Comparison of ENCODE assay signal across 9 cellular contexts in the genomic region with DNA sequence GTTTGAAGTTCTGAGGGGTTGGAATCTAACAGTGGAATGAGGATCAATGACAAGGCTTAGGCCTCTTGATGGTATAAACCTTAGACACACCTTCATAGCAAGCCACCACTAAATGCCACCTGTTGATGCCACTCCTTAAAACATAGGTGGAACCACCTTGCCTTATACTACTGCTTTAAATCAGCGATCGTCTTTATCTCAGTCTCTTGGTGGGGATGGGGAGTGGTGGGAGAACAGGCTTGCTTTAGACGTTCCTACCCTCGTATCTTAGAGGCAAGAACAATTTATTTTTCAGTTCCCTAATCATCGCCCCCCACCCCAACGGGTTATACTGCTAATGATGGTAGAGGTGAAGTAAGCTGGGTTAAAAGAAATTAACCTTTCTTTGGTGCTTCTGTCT. TPM values are rescaled to one million over a fixed set of nuclear protein-coding genes. Genes with fewer than 3 reads are reported as not detected.
DNase-seq lines count a peak whose midpoint lies in the region; ATAC-seq and TF ChIP-seq lines count a peak whose summit lies in the region.
"Had no signal": no experiment of that assay in that cellular context is flagged by ENCODE, and none has a peak within 500 bp of the region (broad histone marks: within the 10 kb centered on the region; RNA-seq: fewer than 3 reads in every experiment).

No MANE protein-coding gene starts in this region.

- TF ChIP-seq POLR2A in transverse colon (IDR thresholded peaks at IDR 0.05) = peak; percentile 14

- TF ChIP-seq EP300 in transverse colon (IDR thresholded peaks at IDR 0.05; ENCODE audit: low read depth) = no peak

- H3K27me3 ChIP-seq in adipocyte (replicated peaks; ENCODE audit: control insufficient read depth, insufficient read depth, low read length) = no peaks in the 10 kb centered on the region
- H3K27me3 ChIP-seq in lung (ENCODE audit: control insufficient read depth, insufficient read depth) = no peaks in the 10 kb centered on the region
- no peaks in the 10 kb centered on the region for H3K27me3 ChIP-seq in transverse colon

- H3K4me1 ChIP-seq in adipocyte (ENCODE audit: control insufficient read depth, insufficient read depth, low read length) = peaks cover 55% of the 10 kb centered on the region
- H3K4me1 ChIP-seq in lung (ENCODE audit: control insufficient read depth in 2 of 2, insufficient read depth in 2 of 2, low read length in 2 of 2) = peaks cover 2 to 17% of the 10 kb centered on the region in 2 donors
- H3K4me1 ChIP-seq in transverse colon = peaks cover 15 to 53% (median 26%) of the 10 kb centered on the region in 4 donors

- H3K4me3 ChIP-seq in adipocyte (ENCODE audit: low read length) (peak overlapping the region; percentile 97), lung (peak overlapping the region; percentile 39), transverse colon (peak overlapping the region in 3 of 4 donors; percentile 58 to 73 (median 65))

- H3K27ac ChIP-seq in lung (ENCODE audit: low read depth in 1 of 2, low read length in 1 of 2) (peak overlapping the region in 1 of 2 donors; percentile 59), transverse colon (peak overlapping the region; percentile 90 to 97 (median 94))

- CTCF ChIA-PET in activated naive CD4-positive, alpha-beta T cell treated with anti-CD3 and anti-CD28 coated beads for 36 hours (lab: Charles Lee) = interaction anchor here (0.7 kb wide), 1 partner anchor 57 kb away, joined by 4 read pairs; no protein-coding TSS in a partner anchor

- intact Hi-C loops in activated naive CD4-positive, alpha-beta T cell treated with anti-CD3 and anti-CD28 coated beads for 36 hours (cut with micrococcal nuclease) = loop anchor here (2.0 kb wide), 1 partner anchor 202 kb away; no protein-coding TSS in a partner anchor
- intact Hi-C loops in transverse colon (cut with DNase I; ENCODE audit: low total_unique reads) = no loop called here

- H3K9ac ChIP-seq in adipocyte (ENCODE audit: low read length) = peak overlapping the region; percentile 92

- H3K4me3 Mint-ChIP-seq in activated naive CD4-positive, alpha-beta T cell treated with anti-CD3 and anti-CD28 coated beads for 36 hours = peak overlapping the region; percentile 97

- 38 to 58% methylated on average over 6 of the region's 6 CpGs for WGBS in lung, 2 donors
- 32 to 38% methylated on average over 6 of the region's 6 CpGs for WGBS in transverse colon (ENCODE audit: low coverage in 1 of 2), 2 donors

- peaks cover 2% of the 10 kb centered on the region for H3K36me3 Mint-ChIP-seq in activated naive CD4-positive, alpha-beta T cell treated with anti-CD3 and anti-CD28 coated beads for 36 hours (ENCODE audit: low read depth)
- H3K36me3 Mint-ChIP-seq in activated naive CD4-positive, alpha-beta T cell treated with anti-CD3 and anti-CD28 coated beads, Interleukin-2, amount 50 U/mL, for 72 hours = peaks cover 6 to 21% of the 10 kb centered on the region in 2 donors

- peaks cover 64% of the 10 kb centered on the region for H3K4me1 Mint-ChIP-seq in activated naive CD4-positive, alpha-beta T cell treated with anti-CD3 and anti-CD28 coated beads for 36 hours (ENCODE audit: low read depth)

- no peaks in the 10 kb centered on the region for H3K27me3 Mint-ChIP-seq in activated naive CD4-positive, alpha-beta T cell treated with anti-CD3 and anti-CD28 coated beads for 36 hours (ENCODE audit: low read depth)

- H3K9me3 ChIP-seq in adipocyte (ENCODE audit: control insufficient read depth, low read length) = no peaks in the 10 kb centered on the region
- no peaks in the 10 kb centered on the region for H3K9me3 ChIP-seq in lung (ENCODE audit: control insufficient read depth in 2 of 2, insufficient read depth in 1 of 2, low read length in 1 of 2)
- no peaks in the 10 kb centered on the region for H3K9me3 ChIP-seq in transverse colon

- DNase-seq in activated naive CD4-positive, alpha-beta T cell treated with anti-CD3 and anti-CD28 coated beads for 36 hours = no peak
- no peak for DNase-seq in activated naive CD4-positive, alpha-beta T cell treated with anti-CD3 and anti-CD28 coated beads, Interleukin-2, amount 50 U/mL, for 72 hours (ENCODE audit: low spot score in 2 of 2)
- DNase-seq in adipocyte (ENCODE audit: low read depth) = peak; percentile 7
- DNase-seq in lung (ENCODE audit: low spot score) = no peak
- DNase-seq in transverse colon = peak; percentile 11
- DNase-seq in stimulated activated CD4-positive, alpha-beta T cell treated with anti-CD3 and anti-CD28 coated beads, Interleukin-4, amount 100 ng/mL, for 4 hours = no peak
- DNase-seq: NCI-H1694 treated with DMSO at 0.1 percent for 48 hours had no signal

- H3K36me3 ChIP-seq in adipocyte (ENCODE audit: control insufficient read depth, insufficient read depth, low read length, severe bottlenecking) (no peaks in the 10 kb centered on the region), lung (ENCODE audit: control insufficient read depth in 2 of 2, insufficient read depth in 2 of 2, low read length in 2 of 2) (peaks cover 0 to 1% of the 10 kb centered on the region in 2 donors), transverse colon (no peaks in the 10 kb centered on the region)

- no peak for ATAC-seq in activated naive CD4-positive, alpha-beta T cell treated with anti-CD3 and anti-CD28 coated beads, Interleukin-2, amount 50 U/mL, for 72 hours
- ATAC-seq in lung (ENCODE audit: insufficient read depth, low FRiP score) (no peak), GM21367 (IDR thresholded peaks at IDR 0.05; ENCODE audit: unreplicated experiment) (no peak), HG02885 (IDR thresholded peaks at IDR 0.05; ENCODE audit: poor library complexity, unreplicated experiment) (no peak)

- no peak overlapping the region for H3K27ac Mint-ChIP-seq in activated naive CD4-positive, alpha-beta T cell treated with anti-CD3 and anti-CD28 coated beads for 36 hours
- peak overlapping the region in 1 of 2 donors; percentile 64 for H3K27ac Mint-ChIP-seq in activated naive CD4-positive, alpha-beta T cell treated with anti-CD3 and anti-CD28 coated beads, Interleukin-2, amount 50 U/mL, for 72 hours

- in situ Hi-C loops in transverse colon (cut with MboI; ENCODE audit: low pct_ligation_motif_present in 1 of 4, low pct_unique_long_range_greater_than_20kb in 1 of 4, low sequenced_read_pairs in 3 of 4) = no loop called here

- no peaks in the 10 kb centered on the region for H3K9me3 Mint-ChIP-seq in activated naive CD4-positive, alpha-beta T cell treated with anti-CD3 and anti-CD28 coated beads for 36 hours
- H3K9me3 Mint-ChIP-seq in activated naive CD4-positive, alpha-beta T cell treated with anti-CD3 and anti-CD28 coated beads, Interleukin-2, amount 50 U/mL, for 72 hours = no peaks in the 10 kb centered on the region

- no peak for TF ChIP-seq CTCF in lung (IDR thresholded peaks at IDR 0.05; ENCODE audit: control extremely low read depth, extremely low read depth)
- no peak for TF ChIP-seq CTCF in transverse colon (IDR thresholded peaks at IDR 0.05)

RNA-seq across cellular contexts. Expression of a gene that starts 1.3 kb away (rescaled TPM):
- total RNA-seq in activated naive CD4-positive, alpha-beta T cell treated with anti-CD3 and anti-CD28 coated beads for 36 hours = 1 to 10 TPM; 8.0 TPM
- 10 to 100 TPM in 1 of 2 donors, 1 to 10 TPM in 1; 7.5 to 10.1 TPM for total RNA-seq in activated naive CD4-positive, alpha-beta T cell treated with anti-CD3 and anti-CD28 coated beads, Interleukin-2, amount 50 U/mL, for 72 hours
- total RNA-seq in lung = 10 to 100 TPM in 1 of 2 donors, 1 to 10 TPM in 1; 9.1 to 24.8 TPM
- polyA plus RNA-seq in lung = 1 to 10 TPM; 3.8 to 4.9 TPM
- total RNA-seq in transverse colon = 1 to 10 TPM; 6.8 to 8.1 (median 7.1) TPM

Comparison
In these comparisons a context has a peak if more than half of its experiments do, and no peak if none do; other contexts are left out.
1. DNase-seq: peak in adipocyte (single experiment) and transverse colon (single experiment); none in activated naive CD4-positive, alpha-beta T cell treated with anti-CD3 and anti-CD28 coated beads for 36 hours (single experiment), activated naive CD4-positive, alpha-beta T cell treated with anti-CD3 and anti-CD28 coated beads, Interleukin-2, amount 50 U/mL, for 72 hours (0 of 2), lung (single experiment) and stimulated activated CD4-positive, alpha-beta T cell treated with anti-CD3 and anti-CD28 coated beads, Interleukin-4, amount 100 ng/mL, for 4 hours (0 of 2).
2. H3K4me3 ChIP-seq: peak in every context shown above with its lines; median percentile 97 in adipocyte; 65 in transverse colon; 39 in lung.